Comparison of ENCODE assay signal across 11 cellular contexts in genomic region chr12:132554857-132555630, GRCh38. TPM values are rescaled to one million over a fixed set of nuclear protein-coding genes. Genes with fewer than 3 reads are reported as not detected.
A peak's percentile ranks its signal among the peaks of the same experiment; 100 is the strongest.
DNase-seq lines count a peak whose midpoint lies in the region; ATAC-seq, FAIRE-seq and TF ChIP-seq lines count a peak whose summit lies in the region.
"Had no signal": no experiment of that assay in that cellular context is flagged by ENCODE, and none has a peak within 500 bp of the region (broad histone marks: within the 10 kb centered on the region; RNA-seq: fewer than 3 reads in every experiment).

No MANE protein-coding gene starts in this region.

- TF ChIP-seq RAD21 in H1 (IDR thresholded peaks at IDR 0.05 in 1 of 2, conservative IDR thresholded peaks at IDR 0.05 in 1 of 2; ENCODE audit: low read depth in 2 of 2, low read length in 2 of 2): peak; percentile 42 to 50; a peak in 3 of 4 replicates

- H4K20me1 ChIP-seq in OCI-LY1 (ENCODE audit: insufficient read depth, low read length) (no peaks in the 10 kb centered on the region), H1 (replicated peaks in 1 of 2; ENCODE audit: control insufficient read depth in 1 of 2, insufficient read depth in 2 of 2, low read length in 2 of 2) (peaks cover 0 to 7% of the 10 kb centered on the region in 2 experiments)

- no peak for TF ChIP-seq POLR2A in H1 (IDR thresholded peaks at IDR 0.05; ENCODE audit: control extremely low read depth in 1 of 2, low read depth in 2 of 2, low read length in 2 of 2)

- no peak overlapping the region for H3K14ac ChIP-seq in H1 (ENCODE audit: insufficient read length)

- TF ChIP-seq CTCF in OCI-LY1 (IDR thresholded peaks at IDR 0.05; ENCODE audit: low read length) (peak; percentile 59), H1 (IDR thresholded peaks at IDR 0.05; ENCODE audit: control extremely low read depth in 1 of 3, insufficient read depth in 1 of 3, low read depth in 1 of 3, low read length in 3 of 3) (peak in 2 of 3 experiments; percentile 53 to 64; a peak in 3 of 4 replicates)

- FAIRE-seq in H1 (lab: Jason Lieb, UNC) (no peak), GM19239 (lab: Jason Lieb, UNC) (no peak)

- H2AFZ ChIP-seq in OCI-LY1 (ENCODE audit: low read length) (no peak overlapping the region), H1 (ENCODE audit: low read length) (no peak overlapping the region)

- H3K27ac ChIP-seq in OCI-LY1 (ENCODE audit: low read depth, low read length, poor library complexity, severe bottlenecking): no peak overlapping the region
- no peak overlapping the region for H3K27ac ChIP-seq in H1 (ENCODE audit: low read depth, low read length)

- H3K4me2 ChIP-seq in OCI-LY1 (ENCODE audit: low read length): no peak overlapping the region
- no peak overlapping the region for H3K4me2 ChIP-seq in H1 (ENCODE audit: insufficient read depth in 1 of 2, low read depth in 2 of 2, low read length in 2 of 2)

- H4K8ac ChIP-seq in H1 (ENCODE audit: extremely low read depth, insufficient read depth, low read length): no peak overlapping the region; the same call in 1 of the 2 replicates

- H3K27me3 ChIP-seq in OCI-LY1 (ENCODE audit: insufficient read depth, low read length) (no peaks in the 10 kb centered on the region; the same call in 1 of the 2 replicates), H1 (replicated peaks in 1 of 4; ENCODE audit: control insufficient read depth in 3 of 4, extremely low read depth in 1 of 4, insufficient read depth in 3 of 4, low read length in 3 of 4) (peaks cover 32 to 87% (median 77%) of the 10 kb centered on the region in 4 experiments)

- H2AK5ac ChIP-seq in H1 (ENCODE audit: low read depth, low read length): no peak overlapping the region

- peaks cover 17% of the 10 kb centered on the region for H3K4me1 Mint-ChIP-seq in stimulated activated naive CD8-positive, alpha-beta T cell treated with anti-CD3 and anti-CD28 coated beads, Interleukin-15, amount 100 ng/mL, for 72 hours

- H4K91ac ChIP-seq in H1 (replicated peaks; ENCODE audit: insufficient read length, low read length): no peak overlapping the region

- no peaks in the 10 kb centered on the region for H3K79me2 ChIP-seq in OCI-LY1 (ENCODE audit: insufficient read depth, low read length)
- H3K79me2 ChIP-seq in H1 (ENCODE audit: control insufficient read depth in 1 of 2, insufficient read depth in 2 of 2, low read length in 2 of 2): no peaks in the 10 kb centered on the region

- H3F3A ChIP-seq in OCI-LY1 (ENCODE audit: insufficient read depth, low read length): no peaks in the 10 kb centered on the region

- peak; percentile 30 for DNase-seq in stimulated activated naive CD8-positive, alpha-beta T cell treated with anti-CD3 and anti-CD28 coated beads, Interleukin-15, Interleukin-2, amounts not matched to agents 100 U/mL and 50 U/mL, for 24 hours
- DNase-seq in stimulated activated naive CD8-positive, alpha-beta T cell treated with anti-CD3 and anti-CD28 coated beads, Interleukin-15, amount 100 ng/mL, for 72 hours: no peak
- peak in 1 of 2 experiments; percentile 70 for DNase-seq in H1 (ENCODE audit: low read depth in 1 of 2, low spot score in 2 of 2)
- no peak for DNase-seq in GM19239 (ENCODE audit: insufficient read length, low spot score)
- DNase-seq: activated CD8-positive, alpha-beta memory T cell treated with anti-CD3 and anti-CD28 coated beads, Interleukin-2, amount 10 ng/mL, durations not matched to agents 7 days and 5 days; NCI-H345 had no signal

- H2BK120ac ChIP-seq in H1 (replicated peaks; ENCODE audit: low read depth, low read length): no peak overlapping the region

- H3K9ac ChIP-seq in OCI-LY1 (ENCODE audit: low read length) (no peak overlapping the region), H1 (replicated peaks in 1 of 4; ENCODE audit: extremely low read depth in 1 of 4, low read depth in 3 of 4, low read length in 3 of 4) (no peak overlapping the region)

- CTCF ChIA-PET in H1 (lab: Charles Lee; ENCODE audit: partially characterized antibody): interaction anchor here (0.6 to 1.6 kb wide), 17 partner anchors 9 to 261 kb away, joined by 3 to 16 read pairs (median 4); no protein-coding TSS in a partner anchor

- H3K4me3 ChIP-seq in OCI-LY1 (ENCODE audit: low read depth, low read length, poor library complexity, severe bottlenecking) (no peak overlapping the region), H1 (ENCODE audit: extremely low read depth in 1 of 4, insufficient read depth in 2 of 4, low read depth in 3 of 4, low read length in 4 of 4) (no peak overlapping the region)

- no peak for TF ChIP-seq EP300 in H1 (IDR thresholded peaks at IDR 0.05; ENCODE audit: borderline replicate concordance in 1 of 2, low read depth in 2 of 2, low read length in 2 of 2)

- H2BK20ac ChIP-seq in H1 (ENCODE audit: low read length): no peak overlapping the region

- WGBS in H1 (ENCODE audit: extremely low coverage in 1 of 2, insufficient coverage in 1 of 2, insufficient read length in 1 of 2, insufficient replicate concordance in 2 of 2, low coverage in 1 of 2, low lambda C conversion rate in 2 of 2, missing lambda C conversion rate in 1 of 2), 2 experiments: 84% methylated on average over 28 of the region's 53 CpGs; no CpG with 5 or more reads in 1 of the 2 experiments

- no peak overlapping the region for H3K4ac ChIP-seq in H1 (replicated peaks; ENCODE audit: insufficient read length, low read depth, low read length)

- no peaks in the 10 kb centered on the region for H3K4me1 ChIP-seq in OCI-LY1 (ENCODE audit: insufficient read depth, low read length, severe bottlenecking)
- peaks cover 0 to 8% (median 6%) of the 10 kb centered on the region in 4 experiments; a peak in 5 of 7 replicates for H3K4me1 ChIP-seq in H1 (replicated peaks in 1 of 4; ENCODE audit: control insufficient read depth in 3 of 4, insufficient read depth in 4 of 4, low read length in 3 of 4)

- H3K56ac ChIP-seq in H1 (replicated peaks; ENCODE audit: insufficient read length, low read depth, low read length): no peak overlapping the region

- H2BK15ac ChIP-seq in H1 (ENCODE audit: low read length): no peak overlapping the region

- no peaks in the 10 kb centered on the region for H3K9me3 Mint-ChIP-seq in stimulated activated naive CD8-positive, alpha-beta T cell treated with anti-CD3 and anti-CD28 coated beads, Interleukin-15, amount 100 ng/mL, for 72 hours

- H3K4me3 Mint-ChIP-seq in stimulated activated naive CD8-positive, alpha-beta T cell treated with anti-CD3 and anti-CD28 coated beads, Interleukin-15, amount 100 ng/mL, for 72 hours: no peak overlapping the region
- H3K4me3 Mint-ChIP-seq: activated CD8-positive, alpha-beta memory T cell treated with anti-CD3 and anti-CD28 coated beads, Interleukin-2, amount 10 ng/mL, durations not matched to agents 7 days and 5 days had no signal

- H2BK12ac ChIP-seq in H1 (ENCODE audit: low read depth, low read length): no peak overlapping the region

- peaks cover 3% of the 10 kb centered on the region; the same call in 1 of the 2 replicates for H3K23me2 ChIP-seq in H1 (ENCODE audit: low read depth, low read length)

- H3K27ac Mint-ChIP-seq in stimulated activated naive CD8-positive, alpha-beta T cell treated with anti-CD3 and anti-CD28 coated beads, Interleukin-15, amount 100 ng/mL, for 72 hours: no peak overlapping the region
- H3K27ac Mint-ChIP-seq: activated CD8-positive, alpha-beta memory T cell treated with anti-CD3 and anti-CD28 coated beads, Interleukin-2, amount 10 ng/mL, durations not matched to agents 7 days and 5 days had no signal

- no peak overlapping the region for H3K23ac ChIP-seq in H1 (ENCODE audit: insufficient read length)

- POLR2A ChIA-PET in H1 (lab: Charles Lee; ENCODE audit: partially characterized antibody): no interaction called here

- H3K79me1 ChIP-seq in H1 (ENCODE audit: low read depth, low read length): no peaks in the 10 kb centered on the region

- no peaks in the 10 kb centered on the region for H3K9me2 ChIP-seq in OCI-LY1 (ENCODE audit: low read depth, low read length)

- no peak for ATAC-seq in stimulated activated naive CD8-positive, alpha-beta T cell treated with anti-CD3 and anti-CD28 coated beads, Interleukin-15, Interleukin-2, amounts not matched to agents 100 U/mL and 50 U/mL, for 24 hours
- ATAC-seq in stimulated activated naive CD8-positive, alpha-beta T cell treated with anti-CD3 and anti-CD28 coated beads, Interleukin-15, amount 100 ng/mL, for 72 hours: no peak
- ATAC-seq in HG03442 (IDR thresholded peaks at IDR 0.05; ENCODE audit: unreplicated experiment) (no peak), GM19328 (IDR thresholded peaks at IDR 0.05; ENCODE audit: unreplicated experiment) (no peak), HG03457 (IDR thresholded peaks at IDR 0.05; ENCODE audit: unreplicated experiment) (no peak)
- ATAC-seq: activated CD8-positive, alpha-beta memory T cell treated with anti-CD3 and anti-CD28 coated beads, Interleukin-2, amount 10 ng/mL, durations not matched to agents 7 days and 5 days had no signal

- no peak overlapping the region for H3K18ac ChIP-seq in H1 (ENCODE audit: extremely low read depth, low read length)

- H2BK5ac ChIP-seq in H1 (ENCODE audit: low read depth, low read length): no peak overlapping the region

- H3K36me3 ChIP-seq in OCI-LY1 (ENCODE audit: insufficient read depth, low read length) (no peaks in the 10 kb centered on the region), H1 (ENCODE audit: control insufficient read depth in 2 of 4, insufficient read depth in 4 of 4, low read length in 3 of 4) (no peaks in the 10 kb centered on the region)

- peaks cover 30% of the 10 kb centered on the region for H3K27me3 Mint-ChIP-seq in stimulated activated naive CD8-positive, alpha-beta T cell treated with anti-CD3 and anti-CD28 coated beads, Interleukin-15, amount 100 ng/mL, for 72 hours

- no peak overlapping the region for H4K5ac ChIP-seq in H1 (ENCODE audit: insufficient read length, low read depth, low read length)

- H3K9me3 ChIP-seq in OCI-LY1 (ENCODE audit: low read length) (no peaks in the 10 kb centered on the region), H1 (ENCODE audit: insufficient read depth in 2 of 2, low read depth in 1 of 2, low read length in 1 of 2) (no peaks in the 10 kb centered on the region)

TF ChIP-seq in H1, 55 proteins besides CTCF, POLR2A, EP300 and RAD21 (continues in another document):
- no peak for TF ChIP-seq NANOG (IDR thresholded peaks at IDR 0.05; ENCODE audit: insufficient read depth, low read depth, low read length, poor library complexity, severe bottlenecking)
- TF ChIP-seq HDAC6 (IDR thresholded peaks at IDR 0.05; ENCODE audit: low read depth, low read length): no peak
- no peak for TF ChIP-seq POLR2AphosphoS5 (IDR thresholded peaks at IDR 0.05; ENCODE audit: low read depth, low read length)
- TF ChIP-seq RXRA (IDR thresholded peaks at IDR 0.05; ENCODE audit: insufficient read depth, low read depth, low read length): no peak

RNA-seq across cellular contexts. Expression of gene LRCOL1, which starts 55.3 kb away (rescaled TPM):
- total RNA-seq in H1 (2021; fragmentation: NEBNext Ultra II Directional; extraction: Animal tissue kit (Norgen Biotek cat#: 25700)): not detected in 2 replicates
- polyA plus RNA-seq in H1 (2011; rRNA removed): 0.42 TPM in 1 of 2 replicates, not detected in the other
- polyA plus RNA-seq in H1 (2011; cell fraction: cytosol; rRNA removed): 0.18 TPM
- 1.6 TPM for polyA plus RNA-seq in H1 (2011; cell fraction: nucleus; rRNA removed)
- not detected in 4 replicates for polyA plus RNA-seq in H1 (2012, experiment 1 of 2)
- not detected for polyA plus RNA-seq in H1 (2012, experiment 2 of 2)
- not detected for polyA plus RNA-seq in H1 (2013, experiment 1 of 2)
- polyA plus RNA-seq in H1 (2013, experiment 2 of 2): 0.09 TPM
- not detected in 2 replicates for polyA minus RNA-seq in H1 (2011; rRNA and poly(A)+ RNA removed)
- polyA minus RNA-seq in H1 (2011; cell fraction: cytosol; rRNA and poly(A)+ RNA removed): not detected
- not detected for polyA minus RNA-seq in H1 (2011; cell fraction: nucleus; rRNA and poly(A)+ RNA removed)
- total RNA-seq: activated CD8-positive, alpha-beta memory T cell treated with anti-CD3 and anti-CD28 coated beads, Interleukin-2, amount 10 ng/mL, durations not matched to agents 7 days and 5 days; myocyte had no signal
